ENCODE assay signal across 1 cellular context in the genomic region with DNA sequence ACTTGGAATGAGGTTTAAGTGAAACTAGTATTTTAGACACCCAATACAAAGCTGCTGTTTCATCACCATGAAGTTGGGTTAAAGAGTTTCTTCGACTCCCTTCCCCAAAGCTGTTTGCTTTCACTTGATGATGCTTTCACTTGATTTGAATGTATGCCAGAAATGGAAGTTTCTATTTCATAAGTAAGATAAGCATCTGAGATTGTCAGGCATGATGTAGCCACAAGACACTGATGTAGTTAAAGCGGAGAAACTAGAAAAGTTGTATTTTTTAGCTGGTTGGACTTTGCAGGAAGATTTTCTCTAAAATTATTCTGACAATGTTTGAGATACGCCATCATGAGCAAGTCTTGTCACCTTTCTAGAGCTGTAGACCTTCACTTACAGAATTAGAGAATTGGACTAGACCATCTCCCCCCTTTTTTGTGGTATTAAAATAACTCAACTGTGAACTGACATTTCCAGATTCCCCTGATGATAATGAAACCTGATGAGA.
A peak's percentile ranks its signal among the peaks of the same experiment; 100 is the strongest.
TF ChIP-seq lines count a peak whose summit lies in the region.

No MANE protein-coding gene starts in this region.

TF ChIP-seq in SK-N-SH, 30 proteins besides CTCF, POLR2A, EP300 and RAD21 (continued from another document):
- TF ChIP-seq FOSL2 (IDR thresholded peaks at IDR 0.05; ENCODE audit: borderline replicate concordance, low read depth) (no peak), TCF12 (IDR thresholded peaks at IDR 0.05) (peak; percentile 61; the same call in 1 of the 2 replicates), TEAD4 (IDR thresholded peaks at IDR 0.05; ENCODE audit: borderline replicate concordance, insufficient read depth) (no peak)
- TF ChIP-seq, protein P1, sequence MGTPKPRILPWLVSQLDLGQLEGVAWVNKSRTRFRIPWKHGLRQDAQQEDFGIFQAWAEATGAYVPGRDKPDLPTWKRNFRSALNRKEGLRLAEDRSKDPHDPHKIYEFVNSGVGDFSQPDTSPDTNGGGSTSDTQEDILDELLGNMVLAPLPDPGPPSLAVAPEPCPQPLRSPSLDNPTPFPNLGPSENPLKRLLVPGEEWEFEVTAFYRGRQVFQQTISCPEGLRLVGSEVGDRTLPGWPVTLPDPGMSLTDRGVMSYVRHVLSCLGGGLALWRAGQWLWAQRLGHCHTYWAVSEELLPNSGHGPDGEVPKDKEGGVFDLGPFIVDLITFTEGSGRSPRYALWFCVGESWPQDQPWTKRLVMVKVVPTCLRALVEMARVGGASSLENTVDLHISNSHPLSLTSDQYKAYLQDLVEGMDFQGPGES (IDR thresholded peaks at IDR 0.05; ENCODE audit: low read depth, low read length), result no peak
